24 cellular contexts compared by ENCODE assay signal in the genomic region with DNA sequence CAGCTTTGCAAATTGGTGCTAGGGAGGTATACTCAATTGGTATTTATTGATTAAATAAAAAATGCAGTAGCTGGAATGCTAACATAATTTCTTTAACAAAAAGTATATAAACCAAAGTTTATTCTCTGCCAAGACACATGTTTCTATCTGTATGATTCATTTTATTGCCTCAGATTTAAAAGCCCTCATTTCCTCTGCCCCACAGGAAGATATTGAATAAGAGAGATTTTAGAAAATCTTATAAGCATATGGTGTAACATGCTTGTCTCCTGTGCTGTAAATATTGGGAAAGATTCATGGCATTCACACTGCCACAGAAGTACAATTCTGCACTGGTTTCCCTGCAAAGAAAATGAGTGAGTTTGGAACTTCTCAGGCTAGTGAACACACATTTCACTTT.
"Had no signal": no experiment of that assay in that cellular context is flagged by ENCODE, and none has a peak within 500 bp of the region (broad histone marks: within the 10 kb centered on the region; RNA-seq: fewer than 3 reads in every experiment).

No MANE protein-coding gene starts in this region.

- H3K4me3 Mint-ChIP-seq: activated T-cell treated with anti-CD3 and anti-CD28 coated beads, Interleukin-2, amount 50 U/mL, for 72 hours; central memory CD8-positive, alpha-beta T cell; memory B cell; naive B cell; neural crest cell; stimulated activated naive CD8-positive, alpha-beta T cell treated with anti-CD3 and anti-CD28 coated beads, Interleukin-15, Interleukin-2, amounts not matched to agents 100 ng/mL and 50 ng/mL, for 24 hours; T-helper 1 cell treated with Interleukin-12 subunit alpha and Interleukin-12 subunit beta and Interleukin-4 antibody, amounts not matched to agents 30 μg/mL and 1 μg/mL, for 36 hours had no signal

- ATAC-seq: activated T-cell treated with anti-CD3 and anti-CD28 coated beads, Interleukin-2, amount 50 U/mL, for 72 hours; heart right ventricle; mucosa of descending colon had no signal

- H3K27me3 Mint-ChIP-seq: central memory CD8-positive, alpha-beta T cell; memory B cell; naive B cell; progenitor cell of endocrine pancreas; stimulated activated naive CD8-positive, alpha-beta T cell treated with anti-CD3 and anti-CD28 coated beads, Interleukin-15, Interleukin-2, amounts not matched to agents 100 ng/mL and 50 ng/mL, for 24 hours had no signal

- H3K27ac ChIP-seq: adrenal gland, skin epidermis, suprapubic skin, vagina had no signal

- H3K4me1 Mint-ChIP-seq: central memory CD8-positive, alpha-beta T cell; memory B cell; naive B cell had no signal

- H3K4me3 ChIP-seq: adrenal gland, heart right ventricle, left ventricle myocardium inferior, mucosa of descending colon, skin epidermis, suprapubic skin, vagina had no signal

- H3K36me3 Mint-ChIP-seq: memory B cell, naive B cell had no signal

- H3K9me3 ChIP-seq: adrenal gland, mucosa of descending colon, suprapubic skin, vagina had no signal

- H3K36me3 ChIP-seq: adrenal gland, heart right ventricle, left ventricle myocardium inferior, suprapubic skin, vagina had no signal

- H3K9me3 Mint-ChIP-seq: neural crest cell had no signal

- DNase-seq: activated CD4-positive, alpha-beta T cell treated with anti-CD3 and anti-CD28 coated beads, Interleukin-2, amount 50 U/mL, for 1 hour; activated CD4-positive, CD25-positive, alpha-beta regulatory T cell treated with anti-CD3 and anti-CD28 coated beads, Interleukin-2, amount 50 U/mL, for 72 hours; activated CD8-positive, alpha-beta memory T cell treated with anti-CD3 and anti-CD28 coated beads, Interleukin-2, amount 50 U/mL, for 4 hours; activated effector memory CD4-positive, alpha-beta T cell treated with anti-CD3 and anti-CD28 coated beads, Interleukin-2, amount 50 U/mL, for 16 hours; activated naive CD4-positive, alpha-beta T cell treated with anti-CD3 and anti-CD28 coated beads, Interleukin-2, amount 50 U/mL, for 16 hours; activated T-cell treated with anti-CD3 and anti-CD28 coated beads, Interleukin-2, amount 50 U/mL, for 72 hours; adrenal gland; cortex of kidney; effector memory CD4-positive, alpha-beta T cell; heart right ventricle; kidney glomerular epithelial cell; left ventricle myocardium inferior; mucosa of descending colon; naive B cell; trophoblast cell had no signal
